In the genomic region with DNA sequence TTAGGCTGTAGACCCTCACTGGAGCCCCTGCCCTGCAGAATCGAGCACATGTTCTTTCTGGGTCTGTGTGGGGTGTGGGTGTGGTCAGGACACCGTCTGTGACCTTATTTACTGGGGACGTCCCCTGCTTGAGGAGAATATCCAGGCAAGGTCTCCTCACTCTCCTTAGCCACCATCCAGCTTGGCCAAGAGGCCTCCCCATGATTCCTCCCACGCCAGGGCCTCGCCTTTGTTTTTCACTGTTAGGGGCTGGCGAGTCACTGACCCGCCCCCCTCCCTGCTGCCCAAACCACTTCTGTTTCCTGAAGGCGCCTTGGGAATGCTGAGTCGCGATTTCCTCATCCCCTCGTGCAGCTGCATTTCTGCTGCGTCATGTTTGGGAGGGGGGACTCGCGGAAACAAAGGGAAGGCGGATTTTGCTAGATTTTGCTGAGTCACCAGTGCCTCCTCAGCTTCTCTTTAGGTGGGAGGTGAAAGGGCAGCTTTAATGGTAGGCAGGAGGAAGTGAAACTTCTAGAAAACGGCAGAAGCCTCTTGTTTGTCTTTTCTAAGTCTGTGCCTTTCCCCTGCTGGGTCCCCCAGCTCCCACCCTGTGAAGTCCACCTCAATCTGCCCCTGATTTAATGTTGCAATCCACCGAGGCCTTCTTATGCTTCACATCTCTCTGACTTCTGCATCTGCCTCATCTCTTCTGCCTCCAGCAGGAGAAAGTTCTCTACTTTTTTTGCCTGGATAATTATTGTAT, we compare ENCODE assay signal across 1 cellular context.
A peak's percentile ranks its signal among the peaks of the same experiment; 100 is the strongest.
TF ChIP-seq lines count a peak whose summit lies in the region.

No MANE protein-coding gene starts in this region.

TF ChIP-seq in HepG2, 621 proteins besides CTCF, POLR2A, EP300 and RAD21 (continued from another document):
- TF ChIP-seq, protein P1, sequence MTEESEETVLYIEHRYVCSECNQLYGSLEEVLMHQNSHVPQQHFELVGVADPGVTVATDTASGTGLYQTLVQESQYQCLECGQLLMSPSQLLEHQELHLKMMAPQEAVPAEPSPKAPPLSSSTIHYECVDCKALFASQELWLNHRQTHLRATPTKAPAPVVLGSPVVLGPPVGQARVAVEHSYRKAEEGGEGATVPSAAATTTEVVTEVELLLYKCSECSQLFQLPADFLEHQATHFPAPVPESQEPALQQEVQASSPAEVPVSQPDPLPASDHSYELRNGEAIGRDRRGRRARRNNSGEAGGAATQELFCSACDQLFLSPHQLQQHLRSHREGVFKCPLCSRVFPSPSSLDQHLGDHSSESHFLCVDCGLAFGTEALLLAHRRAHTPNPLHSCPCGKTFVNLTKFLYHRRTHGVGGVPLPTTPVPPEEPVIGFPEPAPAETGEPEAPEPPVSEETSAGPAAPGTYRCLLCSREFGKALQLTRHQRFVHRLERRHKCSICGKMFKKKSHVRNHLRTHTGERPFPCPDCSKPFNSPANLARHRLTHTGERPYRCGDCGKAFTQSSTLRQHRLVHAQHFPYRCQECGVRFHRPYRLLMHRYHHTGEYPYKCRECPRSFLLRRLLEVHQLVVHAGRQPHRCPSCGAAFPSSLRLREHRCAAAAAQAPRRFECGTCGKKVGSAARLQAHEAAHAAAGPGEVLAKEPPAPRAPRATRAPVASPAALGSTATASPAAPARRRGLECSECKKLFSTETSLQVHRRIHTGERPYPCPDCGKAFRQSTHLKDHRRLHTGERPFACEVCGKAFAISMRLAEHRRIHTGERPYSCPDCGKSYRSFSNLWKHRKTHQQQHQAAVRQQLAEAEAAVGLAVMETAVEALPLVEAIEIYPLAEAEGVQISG (CRISPR knock-in tag; IDR thresholded peaks at IDR 0.05) = peak; percentile 60; the same call in 1 of the 2 replicates
- TF ChIP-seq ARNT2 (CRISPR knock-in tag; IDR thresholded peaks at IDR 0.05; ENCODE audit: low read depth) = 0 out of 2 replicates have a peak, but pooled peaks have one; percentile 20
